Comparison of ENCODE assay signal across 36 cellular contexts in genomic region chr6:134204031-134204430, GRCh38.
DNase-seq lines count a peak whose midpoint lies in the region; ATAC-seq, FAIRE-seq and TF ChIP-seq lines count a peak whose summit lies in the region.
"Had no signal": no experiment of that assay in that cellular context is flagged by ENCODE, and none has a peak within 500 bp of the region (broad histone marks: within the 10 kb centered on the region; RNA-seq: fewer than 3 reads in every experiment).

No MANE protein-coding gene starts in this region.

- H3K9me3 ChIP-seq in A549 (no peaks in the 10 kb centered on the region; the same call in 2 of the 3 replicates), HEK293 (ENCODE audit: control insufficient read depth, insufficient read depth, low read depth, low read length) (no peaks in the 10 kb centered on the region), K562 (replicated peaks; ENCODE audit: control insufficient read depth, insufficient read depth, low read depth, low read length) (no peaks in the 10 kb centered on the region; the same call in 1 of the 2 replicates), endothelial cell of umbilical vein (replicated peaks; ENCODE audit: control insufficient read depth, insufficient read depth, low read length) (no peaks in the 10 kb centered on the region)
- H3K9me3 ChIP-seq: BE2C had no signal

- no peak overlapping the region for H3K4me3 Mint-ChIP-seq in activated CD8-positive, alpha-beta T cell treated with anti-CD3 and anti-CD28 coated beads for 36 hours
- H3K4me3 Mint-ChIP-seq: B cell; CD14-positive monocyte; CD4-positive, alpha-beta memory T cell; CD4-positive, alpha-beta T cell; CD4-positive, CD25-positive, alpha-beta regulatory T cell; CD8-positive, alpha-beta memory T cell; CD8-positive, alpha-beta T cell had no signal

- H3K4me1 Mint-ChIP-seq in activated CD8-positive, alpha-beta T cell treated with anti-CD3 and anti-CD28 coated beads for 36 hours (ENCODE audit: low read depth): peaks cover 5% of the 10 kb centered on the region

- TF ChIP-seq RAD21 in A549 (conservative IDR thresholded peaks at IDR 0.05 in 1 of 2, IDR thresholded peaks at IDR 0.05 in 1 of 2) (no peak), K562 (CRISPR knock-in tag; conservative IDR thresholded peaks at IDR 0.05 in 1 of 2, IDR thresholded peaks at IDR 0.05 in 1 of 2) (no peak)

- TF ChIP-seq EP300 in A549 (IDR thresholded peaks at IDR 0.05) (no peak), K562 (IDR thresholded peaks at IDR 0.05; ENCODE audit: low read length) (no peak)

- FAIRE-seq in A549 (lab: Jason Lieb, UNC): no peak
- no peak for FAIRE-seq in K562 (lab: Jason Lieb, UNC)
- FAIRE-seq in endothelial cell of umbilical vein (lab: Jason Lieb, UNC): peak; percentile 66
- FAIRE-seq: A204.1, D721Med had no signal

- H3K9me1 ChIP-seq in K562 (ENCODE audit: control insufficient read depth, insufficient read depth, low read length) (no peaks in the 10 kb centered on the region), endothelial cell of umbilical vein (replicated peaks; ENCODE audit: control insufficient read depth, extremely low read depth, insufficient read depth, low read length) (no peaks in the 10 kb centered on the region)

- H4K20me1 ChIP-seq in K562 (replicated peaks; ENCODE audit: control insufficient read depth, insufficient read depth, low read length) (no peaks in the 10 kb centered on the region), endothelial cell of umbilical vein (replicated peaks; ENCODE audit: control insufficient read depth, extremely low read depth, insufficient read depth, low read length) (no peaks in the 10 kb centered on the region)
- H4K20me1 ChIP-seq: BLaER1; BLaER1 treated with 17β-estradiol and CSF1 and Interleukin-3, amounts not matched to agents 10 nM and 100 nM had no signal

- H3K4me1 ChIP-seq in A549 (peaks cover 14% of the 10 kb centered on the region), HEK293 (ENCODE audit: control insufficient read depth, insufficient read depth, low read length) (no peaks in the 10 kb centered on the region), K562 (replicated peaks in 1 of 2; ENCODE audit: control insufficient read depth in 2 of 2, insufficient read depth in 2 of 2, low read length in 2 of 2) (peaks cover 0 to 5% of the 10 kb centered on the region in 2 experiments; a peak in 1 of 5 replicates), endothelial cell of umbilical vein (ENCODE audit: control insufficient read depth, extremely low read depth, insufficient read depth, low read length) (no peaks in the 10 kb centered on the region)
- H3K4me1 ChIP-seq: BE2C, BLaER1 had no signal

- no peak for ATAC-seq in A549
- ATAC-seq in K562: no peak
- no peak for ATAC-seq in activated CD8-positive, alpha-beta T cell treated with anti-CD3 and anti-CD28 coated beads for 36 hours
- ATAC-seq: CD8-positive, alpha-beta T cell had no signal

- H3K36me3 ChIP-seq in HEK293 (ENCODE audit: control insufficient read depth in 2 of 2, insufficient read depth in 1 of 2, low read length in 2 of 2) (no peaks in the 10 kb centered on the region), K562 (ENCODE audit: control insufficient read depth, insufficient read depth, low read length) (no peaks in the 10 kb centered on the region), endothelial cell of umbilical vein (ENCODE audit: control insufficient read depth in 2 of 2, extremely low read depth in 1 of 2, insufficient read depth in 2 of 2, low read length in 2 of 2) (no peaks in the 10 kb centered on the region)
- H3K36me3 ChIP-seq: BE2C had no signal

- TF ChIP-seq POLR2A in A549 (IDR thresholded peaks at IDR 0.05; ENCODE audit: low read length): no peak
- no peak for TF ChIP-seq POLR2A in K562 (conservative IDR thresholded peaks at IDR 0.05)
- TF ChIP-seq POLR2A in endothelial cell of umbilical vein (IDR thresholded peaks at IDR 0.05; ENCODE audit: low read depth, low read length): no peak

- H3K27me3 Mint-ChIP-seq in activated CD8-positive, alpha-beta T cell treated with anti-CD3 and anti-CD28 coated beads for 36 hours: no peaks in the 10 kb centered on the region
- H3K27me3 Mint-ChIP-seq: B cell; CD4-positive, alpha-beta memory T cell; CD4-positive, alpha-beta T cell; CD4-positive, CD25-positive, alpha-beta regulatory T cell had no signal

- peaks cover 3% of the 10 kb centered on the region for H3K36me3 Mint-ChIP-seq in activated CD8-positive, alpha-beta T cell treated with anti-CD3 and anti-CD28 coated beads for 36 hours (ENCODE audit: low read depth)
- H3K36me3 Mint-ChIP-seq: CD4-positive, CD25-positive, alpha-beta regulatory T cell had no signal

- no peak overlapping the region for H3K4me2 ChIP-seq in A549
- H3K4me2 ChIP-seq in K562 (ENCODE audit: insufficient read depth, low read length): no peak overlapping the region
- H3K4me2 ChIP-seq in endothelial cell of umbilical vein (ENCODE audit: insufficient read depth, low read length): no peak overlapping the region
- H3K4me2 ChIP-seq: BLaER1; BLaER1 treated with 17β-estradiol and CSF1 and Interleukin-3, amounts not matched to agents 10 nM and 100 nM had no signal

- dilution Hi-C loops in endothelial cell of umbilical vein (cut with MboI; ENCODE audit: extremely low pct_ligation_motif_present, low sequenced_read_pairs): no loop called here

- DNase-seq in A549 (ENCODE audit: low read depth in 1 of 2, low spot score in 1 of 2) (no peak), K562 (ENCODE audit: extremely low read depth in 1 of 4, low spot score in 3 of 4) (no peak), endothelial cell of umbilical vein (ENCODE audit: low read depth, low spot score) (no peak), cerebellar cortex (ENCODE audit: low spot score) (no peak), cardiac septum (ENCODE audit: low spot score) (no peak), posterior cingulate gyrus (no peak)
- DNase-seq in activated CD8-positive, alpha-beta T cell treated with anti-CD3 and anti-CD28 coated beads for 36 hours: no peak
- DNase-seq: 8988T; ACHN; AML-193; BE2C; C1 segment of cervical spinal cord; Caco-2; Calu3; CD4-positive, alpha-beta memory T cell; CD4-positive, alpha-beta T cell; CD4-positive, CD25-positive, alpha-beta regulatory T cell; CD8-positive, alpha-beta memory T cell; CD8-positive, alpha-beta T cell; COR-L47; DMS 273 treated with DMSO at 0.1 percent for 48 hours; DMS153; DMS53; DMS79; DMS79 treated with DMSO at 0.1 percent for 48 hours; DND-41; EL had no signal

- in situ Hi-C loops in K562 (cut with MboI): no loop called here

- no peak overlapping the region for H3K27ac Mint-ChIP-seq in activated CD8-positive, alpha-beta T cell treated with anti-CD3 and anti-CD28 coated beads for 36 hours
- H3K27ac Mint-ChIP-seq: B cell; CD14-positive monocyte; CD4-positive, alpha-beta memory T cell; CD4-positive, alpha-beta T cell; CD8-positive, alpha-beta memory T cell; CD8-positive, alpha-beta T cell had no signal

- no peaks in the 10 kb centered on the region for H3K79me2 ChIP-seq in K562 (ENCODE audit: control insufficient read depth, insufficient read depth, low read length)
- H3K79me2 ChIP-seq in endothelial cell of umbilical vein (ENCODE audit: control insufficient read depth, insufficient read depth, low read length): no peaks in the 10 kb centered on the region

- no peaks in the 10 kb centered on the region for H3K27me3 ChIP-seq in K562 (ENCODE audit: control insufficient read depth in 2 of 2, insufficient read depth in 2 of 2, low read length in 2 of 2)
- H3K27me3 ChIP-seq in endothelial cell of umbilical vein (ENCODE audit: control insufficient read depth in 2 of 2, insufficient read depth in 2 of 2, low read length in 2 of 2): no peaks in the 10 kb centered on the region
- H3K27me3 ChIP-seq: BE2C; BLaER1; BLaER1 treated with 17β-estradiol and CSF1 and Interleukin-3, amounts not matched to agents 10 nM and 100 nM had no signal

- POLR2A ChIA-PET in A549 (lab: Yijun Ruan, JAX): no interaction called here
- POLR2A ChIA-PET in HEK293 (lab: Yijun Ruan, JAX): no interaction called here
- POLR2A ChIA-PET in K562 (lab: Yijun Ruan, JAX): interaction anchor here (1.0 kb wide), 1 partner anchor 8 kb away, joined by 3 read pairs; no protein-coding TSS in a partner anchor
- POLR2A ChIA-PET in endothelial cell of umbilical vein (lab: Charles Lee): no interaction called here
- POLR2A ChIA-PET in activated CD8-positive, alpha-beta T cell treated with anti-CD3 and anti-CD28 coated beads for 36 hours (lab: Charles Lee): no interaction called here

- H3K4me3 ChIP-seq in A549 (no peak overlapping the region), HEK293 (ENCODE audit: low read depth, low read length) (no peak overlapping the region), K562 (no peak overlapping the region), endothelial cell of umbilical vein (replicated peaks in 1 of 3; ENCODE audit: insufficient read depth in 1 of 3, low read depth in 1 of 3, low read length in 3 of 3) (no peak overlapping the region)
- H3K4me3 ChIP-seq: BLaER1; BLaER1 treated with 17β-estradiol and CSF1 and Interleukin-3, amounts not matched to agents 10 nM and 100 nM had no signal

- intact Hi-C loops in K562 (cut with micrococcal nuclease): no loop called here
- intact Hi-C loops in endothelial cell of umbilical vein (cut with micrococcal nuclease): no loop called here
- intact Hi-C loops in cardiac septum (cut with DNase I): no loop called here
- intact Hi-C loops in activated CD8-positive, alpha-beta T cell treated with anti-CD3 and anti-CD28 coated beads for 36 hours (cut with micrococcal nuclease): no loop called here
- intact Hi-C loops in posterior cingulate gyrus (cut with DNase I): no loop called here

- BruUV-seq in K562 (replicated peaks; lab: Mats Ljungman, UMichigan): no TSS peak
- no TSS peak for BruUV-seq in endothelial cell of umbilical vein (replicated peaks; lab: Mats Ljungman, UMichigan)

- H3K9ac ChIP-seq in K562 (ENCODE audit: insufficient read depth in 1 of 2, low read depth in 2 of 2, low read length in 2 of 2) (no peak overlapping the region), endothelial cell of umbilical vein (replicated peaks; ENCODE audit: extremely low read depth, insufficient read depth, low read length) (no peak overlapping the region)
- H3K9ac ChIP-seq: BLaER1; BLaER1 treated with 17β-estradiol and CSF1 and Interleukin-3, amounts not matched to agents 10 nM and 100 nM had no signal

- CTCF ChIA-PET in A549 (lab: Yijun Ruan, JAX): interaction anchor here (0.7 kb wide), 1 partner anchor 678 kb away, joined by 3 read pairs; no protein-coding TSS in a partner anchor
- CTCF ChIA-PET in HEK293 (lab: Yijun Ruan, JAX): interaction anchor here (0.6 kb wide), 1 partner anchor 11 kb away, joined by 4 read pairs; no protein-coding TSS in a partner anchor
- CTCF ChIA-PET in K562 (lab: Yijun Ruan, JAX; ENCODE audit: low intra/inter-chr PET ratio): no interaction called here
- CTCF ChIA-PET in endothelial cell of umbilical vein (lab: Charles Lee): no interaction called here
- CTCF ChIA-PET in activated CD8-positive, alpha-beta T cell treated with anti-CD3 and anti-CD28 coated beads for 36 hours (lab: Charles Lee): interaction anchor here (1.4 kb wide), 1 partner anchor 9 kb away, joined by 3 read pairs; no protein-coding TSS in a partner anchor

- H2AFZ ChIP-seq in K562 (ENCODE audit: low read depth, low read length) (no peak overlapping the region), endothelial cell of umbilical vein (ENCODE audit: low read depth, low read length) (no peak overlapping the region)

- H3K9me3 Mint-ChIP-seq in activated CD8-positive, alpha-beta T cell treated with anti-CD3 and anti-CD28 coated beads for 36 hours: peaks cover 7% of the 10 kb centered on the region

- 5% methylated on average over 1 of the region's 1 CpG for WGBS in A549 (ENCODE audit: missing lambda C conversion rate)
- WGBS in K562 (ENCODE audit: insufficient coverage, low coverage, missing lambda C conversion rate): 0% methylated on average over 1 of the region's 1 CpG

- TF ChIP-seq CTCF in A549 (IDR thresholded peaks at IDR 0.05) (no peak), HEK293 (tag by site-specific recombination; IDR thresholded peaks at IDR 0.05) (no peak), K562 (IDR thresholded peaks at IDR 0.05 in 2 of 3, conservative IDR thresholded peaks at IDR 0.05 in 1 of 3; ENCODE audit: insufficient read depth in 2 of 3, low read depth in 1 of 3, low read length in 3 of 3) (no peak), endothelial cell of umbilical vein (IDR thresholded peaks at IDR 0.05; ENCODE audit: extremely low read depth in 1 of 2, insufficient read depth in 1 of 2, low read depth in 1 of 2, low read length in 2 of 2) (no peak)
- TF ChIP-seq CTCF in activated CD8-positive, alpha-beta T cell treated with anti-CD3 and anti-CD28 coated beads for 36 hours (IDR thresholded peaks at IDR 0.05): no peak

- no peak overlapping the region for H3K27ac ChIP-seq in A549
- no peak overlapping the region for H3K27ac ChIP-seq in HEK293 (ENCODE audit: extremely low read depth, low read depth, low read length)
- H3K27ac ChIP-seq in K562 (ENCODE audit: extremely low read depth, low read depth, low read length): no peak overlapping the region
- no peak overlapping the region for H3K27ac ChIP-seq in endothelial cell of umbilical vein (ENCODE audit: insufficient read depth, low read depth, low read length)
- H3K27ac ChIP-seq: 22Rv1; BLaER1; BLaER1 treated with 17β-estradiol and CSF1 and Interleukin-3, amounts not matched to agents 10 nM and 100 nM; C4-2B had no signal

Comparison
In these comparisons a context has a peak if more than half of its experiments do, and no peak if none do; other contexts are left out.
1. CTCF ChIA-PET loops: an anchor here in A549 (0.7 kb wide), HEK293 (0.6 kb wide) and activated CD8-positive, alpha-beta T cell treated with anti-CD3 and anti-CD28 coated beads for 36 hours (1.4 kb wide); none called in K562 and endothelial cell of umbilical vein.